Comparison of ENCODE assay signal across 8 cellular contexts in the genomic region with DNA sequence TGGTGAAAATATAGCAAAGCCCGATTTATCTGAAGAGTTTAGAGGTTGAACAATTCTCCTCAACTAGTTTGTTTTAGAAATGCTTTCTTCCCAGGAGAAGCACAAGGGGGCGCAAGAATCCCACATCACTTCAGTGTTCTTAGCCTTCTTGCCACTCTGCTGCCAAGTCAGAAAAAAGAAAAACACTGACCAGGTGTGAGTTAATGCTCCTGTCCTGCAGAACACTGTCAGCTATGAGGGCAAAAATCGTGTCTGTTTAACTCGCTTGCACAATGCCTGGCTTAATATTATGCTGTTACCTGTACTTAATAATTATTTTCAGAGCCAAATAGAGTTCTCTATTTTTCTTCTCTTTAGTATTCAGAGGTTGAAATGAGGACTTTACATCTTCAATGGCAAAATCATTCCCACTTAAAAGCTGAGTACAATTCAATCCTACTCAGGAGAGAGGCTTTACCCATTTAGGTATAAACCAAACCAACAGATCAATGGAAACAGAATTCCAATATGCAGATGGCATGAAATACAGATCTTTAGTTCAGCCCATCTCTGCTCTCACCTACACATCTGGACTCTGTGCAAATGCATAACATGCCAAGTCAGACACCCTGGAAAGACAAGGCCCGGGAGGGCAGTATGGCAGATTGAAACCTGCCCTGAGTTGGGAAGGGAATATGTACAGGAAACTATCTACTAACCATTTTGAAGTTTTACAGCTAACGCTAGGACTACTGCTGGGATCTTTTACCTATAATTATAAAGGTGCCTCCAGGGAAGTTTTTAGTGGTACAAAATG.
A peak's percentile ranks its signal among the peaks of the same experiment; 100 is the strongest.
DNase-seq lines count a peak whose midpoint lies in the region; ATAC-seq, FAIRE-seq and TF ChIP-seq lines count a peak whose summit lies in the region.

No MANE protein-coding gene starts in this region.

- H3K27me3 ChIP-seq in A673 (replicated peaks; ENCODE audit: insufficient read depth, low read depth, low read length, poor library complexity) (no peaks in the 10 kb centered on the region), HepG2 (ENCODE audit: control insufficient read depth in 1 of 2, insufficient read depth in 2 of 2, low read length in 2 of 2) (no peaks in the 10 kb centered on the region)

- no peaks in the 10 kb centered on the region for H3K79me2 ChIP-seq in HepG2 (ENCODE audit: insufficient read depth, low read length)

- H4K20me1 ChIP-seq in HepG2 (ENCODE audit: insufficient read depth, low read length) = no peaks in the 10 kb centered on the region

- H3K9ac ChIP-seq in HepG2 (ENCODE audit: insufficient read depth, low read depth, low read length) = no peak overlapping the region

- H3K4me3 ChIP-seq in A673 (ENCODE audit: low read depth, low read length, poor library complexity, severe bottlenecking) (no peak overlapping the region), coronary artery (no peak overlapping the region), HepG2 (replicated peaks in 1 of 3; ENCODE audit: insufficient read depth in 1 of 3, low read depth in 2 of 3, low read length in 3 of 3) (no peak overlapping the region)

- peak; percentile 95 for FAIRE-seq in GM19239 (lab: Jason Lieb, UNC)
- peak; percentile 95 for FAIRE-seq in HepG2 (lab: Jason Lieb, UNC)

- TF ChIP-seq RAD21 in HepG2 (CRISPR knock-in tag; IDR thresholded peaks at IDR 0.05) = peak; percentile 93

- H2AFZ ChIP-seq in HepG2 (ENCODE audit: low read length) = no peak overlapping the region

- H3K27ac ChIP-seq in A673 (ENCODE audit: low read depth, low read length, poor library complexity, severe bottlenecking) (no peak overlapping the region), coronary artery (peak overlapping the region; percentile 39 to 74), HepG2 (ENCODE audit: extremely low read length, insufficient read depth, low read length) (no peak overlapping the region)

- in situ Hi-C loops in HepG2 (cut with HindIII; ENCODE audit: extremely low pct_ligation_motif_present, low pct_unique_long_range_greater_than_20kb) = loop anchor here (5.0 kb wide), 1 partner anchor 153 kb away; a partner anchor contains a TSS

- DNase-seq in A673 (ENCODE audit: low spot score) = peak; percentile 79
- peak; percentile 32 for DNase-seq in GM19239 (ENCODE audit: insufficient read length, low spot score)
- DNase-seq in NCI-H510A (lab: John Stamatoyannopoulos, UW) = peak; percentile 35
- peak; percentile 80 for DNase-seq in activated CD4-positive, alpha-beta T cell treated with anti-CD3 and anti-CD28 coated beads for 48 hours
- no peak for DNase-seq in coronary artery (ENCODE audit: low spot score)
- DNase-seq in HepG2 (ENCODE audit: low spot score) = peak; percentile 78
- peak; percentile 30 for DNase-seq in stimulated activated CD8-positive, alpha-beta memory T cell treated with anti-CD3 and anti-CD28 coated beads, Interleukin-12 subunit alpha, Interleukin-12 subunit beta, amount 100 ng/mL, for 24 hours (ENCODE audit: extremely low read depth)

- 31% methylated on average over 6 of the region's 6 CpGs for WGBS in HepG2 (ENCODE audit: low lambda C conversion rate)

- peak; percentile 87 for ATAC-seq in HepG2
- ATAC-seq in GM18867 (IDR thresholded peaks at IDR 0.05; ENCODE audit: unreplicated experiment) = no peak

- H3K4me1 ChIP-seq in A673 (ENCODE audit: insufficient read depth, low read length, poor library complexity, severe bottlenecking) (no peaks in the 10 kb centered on the region), HepG2 (ENCODE audit: insufficient read depth, low read length) (no peaks in the 10 kb centered on the region)

- POLR2A ChIA-PET in A673 (lab: Charles Lee; ENCODE audit: low non-redundant PET) = no interaction called here
- POLR2A ChIA-PET in HepG2 (lab: Yijun Ruan, JAX) = interaction anchor here (1.3 kb wide), 1 partner anchor 153 kb away, joined by 5 read pairs; a partner anchor contains a TSS

- peak; percentile 85 for TF ChIP-seq CTCF in A673 (conservative IDR thresholded peaks at IDR 0.05; ENCODE audit: low read depth, low read length)
- peak; percentile 69 for TF ChIP-seq CTCF in coronary artery (IDR thresholded peaks at IDR 0.05)
- peak; percentile 91 for TF ChIP-seq CTCF in HepG2 (CRISPR knock-in tag; IDR thresholded peaks at IDR 0.05)

- no peak for TF ChIP-seq POLR2A in HepG2 (IDR thresholded peaks at IDR 0.05; ENCODE audit: insufficient read depth in 1 of 2, low read depth in 2 of 2, low read length in 2 of 2)

- intact Hi-C loops in A673 (cut with micrococcal nuclease; ENCODE audit: unreplicated experiment) = loop anchor here (1.0 to 10.0 kb wide), 4 partner anchors 41 to 152 kb away; no protein-coding TSS in a partner anchor
- intact Hi-C loops in HepG2 (cut with micrococcal nuclease; ENCODE audit: unreplicated experiment) = loop anchor here (1.0 to 2.0 kb wide), 4 partner anchors 40 to 173 kb away; a partner anchor contains a TSS

- no peak overlapping the region for H3K4me2 ChIP-seq in HepG2 (ENCODE audit: low read depth, low read length)

- CTCF ChIA-PET in A673 (lab: Charles Lee) (interaction anchor here (0.5 to 2.0 kb wide), 2 partner anchors 38 to 153 kb away, joined by 3 to 15 read pairs; a partner anchor contains a TSS), HepG2 (lab: Yijun Ruan, JAX; ENCODE audit: low intra/inter-chr PET ratio, low total read pairs) (interaction anchor here (0.8 to 4.9 kb wide), 8 partner anchors 40 to 173 kb away, joined by 3 to 131 read pairs (median 7); a partner anchor contains a TSS)

- no TSS peak for BruUV-seq in A673 (replicated peaks; lab: Mats Ljungman, UMichigan)
- no TSS peak for BruUV-seq in HepG2 (replicated peaks; lab: Mats Ljungman, UMichigan)

- H3K9me3 ChIP-seq in A673 (ENCODE audit: low read depth, low read length, poor library complexity, severe bottlenecking) (no peaks in the 10 kb centered on the region), HepG2 (ENCODE audit: low read length) (no peaks in the 10 kb centered on the region)

- no peak for TF ChIP-seq EP300 in HepG2 (IDR thresholded peaks at IDR 0.05; ENCODE audit: low read depth in 2 of 2, low read length in 2 of 2)
- no peak for TF ChIP-seq EP300 in HepG2 (CRISPR knock-in tag; IDR thresholded peaks at IDR 0.05; ENCODE audit: borderline replicate concordance)

- H3K36me3 ChIP-seq in A673 (ENCODE audit: insufficient read depth, low read length, poor library complexity, severe bottlenecking) (no peaks in the 10 kb centered on the region), HepG2 (replicated peaks in 1 of 2; ENCODE audit: control insufficient read depth in 1 of 2, insufficient read depth in 2 of 2, low read length in 2 of 2) (peaks cover 3 to 23% of the 10 kb centered on the region in 2 experiments; a peak in 4 of 5 replicates)

TF ChIP-seq in HepG2, 621 proteins besides CTCF, POLR2A, EP300 and RAD21 (continues in another document):
- TF ChIP-seq ARNTL (CRISPR knock-in tag; IDR thresholded peaks at IDR 0.05) = peak; percentile 25; the same call in 1 of the 2 replicates
- peak; percentile 13 for TF ChIP-seq TEAD3 (CRISPR knock-in tag; optimal IDR thresholded peaks at IDR 0.05; ENCODE audit: borderline replicate concordance)
- TF ChIP-seq, protein P1, sequence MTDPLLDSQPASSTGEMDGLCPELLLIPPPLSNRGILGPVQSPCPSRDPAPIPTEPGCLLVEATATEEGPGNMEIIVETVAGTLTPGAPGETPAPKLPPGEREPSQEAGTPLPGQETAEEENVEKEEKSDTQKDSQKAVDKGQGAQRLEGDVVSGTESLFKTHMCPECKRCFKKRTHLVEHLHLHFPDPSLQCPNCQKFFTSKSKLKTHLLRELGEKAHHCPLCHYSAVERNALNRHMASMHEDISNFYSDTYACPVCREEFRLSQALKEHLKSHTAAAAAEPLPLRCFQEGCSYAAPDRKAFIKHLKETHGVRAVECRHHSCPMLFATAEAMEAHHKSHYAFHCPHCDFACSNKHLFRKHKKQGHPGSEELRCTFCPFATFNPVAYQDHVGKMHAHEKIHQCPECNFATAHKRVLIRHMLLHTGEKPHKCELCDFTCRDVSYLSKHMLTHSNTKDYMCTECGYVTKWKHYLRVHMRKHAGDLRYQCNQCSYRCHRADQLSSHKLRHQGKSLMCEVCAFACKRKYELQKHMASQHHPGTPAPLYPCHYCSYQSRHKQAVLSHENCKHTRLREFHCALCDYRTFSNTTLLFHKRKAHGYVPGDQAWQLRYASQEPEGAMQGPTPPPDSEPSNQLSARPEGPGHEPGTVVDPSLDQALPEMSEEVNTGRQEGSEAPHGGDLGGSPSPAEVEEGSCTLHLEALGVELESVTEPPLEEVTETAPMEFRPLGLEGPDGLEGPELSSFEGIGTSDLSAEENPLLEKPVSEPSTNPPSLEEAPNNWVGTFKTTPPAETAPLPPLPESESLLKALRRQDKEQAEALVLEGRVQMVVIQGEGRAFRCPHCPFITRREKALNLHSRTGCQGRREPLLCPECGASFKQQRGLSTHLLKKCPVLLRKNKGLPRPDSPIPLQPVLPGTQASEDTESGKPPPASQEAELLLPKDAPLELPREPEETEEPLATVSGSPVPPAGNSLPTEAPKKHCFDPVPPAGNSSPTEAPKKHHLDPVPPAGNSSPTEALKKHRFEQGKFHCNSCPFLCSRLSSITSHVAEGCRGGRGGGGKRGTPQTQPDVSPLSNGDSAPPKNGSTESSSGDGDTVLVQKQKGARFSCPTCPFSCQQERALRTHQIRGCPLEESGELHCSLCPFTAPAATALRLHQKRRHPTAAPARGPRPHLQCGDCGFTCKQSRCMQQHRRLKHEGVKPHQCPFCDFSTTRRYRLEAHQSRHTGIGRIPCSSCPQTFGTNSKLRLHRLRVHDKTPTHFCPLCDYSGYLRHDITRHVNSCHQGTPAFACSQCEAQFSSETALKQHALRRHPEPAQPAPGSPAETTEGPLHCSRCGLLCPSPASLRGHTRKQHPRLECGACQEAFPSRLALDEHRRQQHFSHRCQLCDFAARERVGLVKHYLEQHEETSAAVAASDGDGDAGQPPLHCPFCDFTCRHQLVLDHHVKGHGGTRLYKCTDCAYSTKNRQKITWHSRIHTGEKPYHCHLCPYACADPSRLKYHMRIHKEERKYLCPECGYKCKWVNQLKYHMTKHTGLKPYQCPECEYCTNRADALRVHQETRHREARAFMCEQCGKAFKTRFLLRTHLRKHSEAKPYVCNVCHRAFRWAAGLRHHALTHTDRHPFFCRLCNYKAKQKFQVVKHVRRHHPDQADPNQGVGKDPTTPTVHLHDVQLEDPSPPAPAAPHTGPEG (CRISPR knock-in tag; IDR thresholded peaks at IDR 0.05) = no peak
- no peak for TF ChIP-seq ATAD3A (CRISPR knock-in tag; IDR thresholded peaks at IDR 0.05)
- peak; percentile 42; the same call in 1 of the 2 replicates for TF ChIP-seq ZKSCAN8 (CRISPR knock-in tag; IDR thresholded peaks at IDR 0.05; ENCODE audit: borderline replicate concordance)
- no peak for TF ChIP-seq YEATS4 (CRISPR knock-in tag; IDR thresholded peaks at IDR 0.05; ENCODE audit: borderline replicate concordance)

Comparison
In these comparisons a context has a peak if more than half of its experiments do, and no peak if none do; other contexts are left out.
1. H3K27ac ChIP-seq: peak in coronary artery (2 of 2); none in A673 (single experiment) and HepG2 (single experiment).
2. Peak in every context shown above with its lines, with median percentiles within 50 percentile points of each other: CTCF ChIP-seq.